In genomic region chr12:19799886-19800602, GRCh38 we compare ENCODE assay signal across 18 cellular contexts.
A peak's percentile ranks its signal among the peaks of the same experiment; 100 is the strongest.
DNase-seq lines count a peak whose midpoint lies in the region; ATAC-seq, FAIRE-seq and TF ChIP-seq lines count a peak whose summit lies in the region.
"Had no signal": no experiment of that assay in that cellular context is flagged by ENCODE, and none has a peak within 500 bp of the region (broad histone marks: within the 10 kb centered on the region; RNA-seq: fewer than 3 reads in every experiment).

No MANE protein-coding gene starts in this region.

- H3K4me2 ChIP-seq in osteoblast (ENCODE audit: insufficient read depth, low read length) = peak overlapping the region; percentile 50

- H3K9me3 ChIP-seq in osteoblast (ENCODE audit: low read depth, low read length) = no peaks in the 10 kb centered on the region
- H3K9me3 ChIP-seq: pancreas, SJCRH30 had no signal

- no peak overlapping the region for H2AFZ ChIP-seq in osteoblast (ENCODE audit: low read length)

- no peaks in the 10 kb centered on the region for H3K27me3 ChIP-seq in osteoblast (ENCODE audit: insufficient read depth, low read length)
- H3K27me3 ChIP-seq: dorsolateral prefrontal cortex, pancreas, SJCRH30 had no signal

- TF ChIP-seq CTCF in cardiac fibroblast (IDR thresholded peaks at IDR 0.05; ENCODE audit: low read depth, low read length) = no peak
- no peak for TF ChIP-seq CTCF in osteoblast (IDR thresholded peaks at IDR 0.05; ENCODE audit: extremely low read depth, low read depth, low read length)

- H3K27ac ChIP-seq in osteoblast (ENCODE audit: low read depth, low read length) = peak overlapping the region; percentile 64
- H3K27ac ChIP-seq: dorsolateral prefrontal cortex, HL-60, SJCRH30 had no signal

- TF ChIP-seq POLR2A in H54 (IDR thresholded peaks at IDR 0.05; ENCODE audit: low read depth, low read length) = no peak

- FAIRE-seq in RCC 7860 (lab: Jason Lieb, UNC) (peak; percentile 78), H54 (lab: Jason Lieb, UNC) (no peak)

- peaks cover 19% of the 10 kb centered on the region for H3K4me1 ChIP-seq in osteoblast (ENCODE audit: insufficient read depth, low read length)
- H3K4me1 ChIP-seq: SJCRH30 had no signal

- H4K20me1 ChIP-seq in osteoblast (ENCODE audit: insufficient read depth, low read length) = no peaks in the 10 kb centered on the region

- no peak for ATAC-seq in HG02763 (IDR thresholded peaks at IDR 0.05; ENCODE audit: unreplicated experiment)

- DNase-seq in EH (ENCODE audit: low read depth) (peak; percentile 8), RCC 7860 (ENCODE audit: low spot score) (peak; percentile 42), cardiac fibroblast (ENCODE audit: low read depth in 2 of 2) (peak; percentile 31 to 71), osteoblast (ENCODE audit: insufficient read length, low spot score, missing footprints) (no peak), H54 (ENCODE audit: insufficient read length, low spot score) (no peak), HCEC 1CT (no peak), NCI-H1048 (lab: John Stamatoyannopoulos, UW) (no peak)
- DNase-seq: activated CD8-positive, alpha-beta memory T cell treated with anti-CD3 and anti-CD28 coated beads, Interleukin-2, amount 50 U/mL, for 4 hours; activated naive CD4-positive, alpha-beta T cell treated with Interleukin-2 at 50 U/mL for 16 hours; dorsolateral prefrontal cortex; H9; naive B cell; NCI-H2029 treated with DMSO at 0.1 percent for 48 hours; stimulated activated CD4-positive, alpha-beta T cell treated with anti-CD3 and anti-CD28 coated beads, Interleukin-2, amount 100 ng/mL, for 24 hours had no signal

- no peaks in the 10 kb centered on the region for H3K79me2 ChIP-seq in osteoblast (ENCODE audit: insufficient read depth, low read length)

- no peaks in the 10 kb centered on the region for H3K36me3 ChIP-seq in osteoblast (ENCODE audit: insufficient read depth, low read length)
- H3K36me3 ChIP-seq: pancreas, SJCRH30 had no signal

- H3K4me3 ChIP-seq in cardiac fibroblast (replicated peaks in 1 of 2; ENCODE audit: low read depth in 2 of 2, low read length in 2 of 2) (no peak overlapping the region), osteoblast (ENCODE audit: insufficient read depth, low read length) (no peak overlapping the region)
- H3K4me3 ChIP-seq: dorsolateral prefrontal cortex, pancreas, SJCRH30 had no signal

Comparison
In these comparisons a context has a peak if more than half of its experiments do, and no peak if none do; other contexts are left out.
1. DNase-seq: peak in EH (single experiment), RCC 7860 (single experiment) and cardiac fibroblast (2 of 2); none in osteoblast (single experiment), H54 (single experiment), HCEC 1CT (single experiment) and NCI-H1048 (single experiment).